Comparison of ENCODE assay signal across 8 cellular contexts in genomic region chr10:75408512-75408881, GRCh38.
A peak's percentile ranks its signal among the peaks of the same experiment; 100 is the strongest.
DNase-seq lines count a peak whose midpoint lies in the region; ATAC-seq, FAIRE-seq and TF ChIP-seq lines count a peak whose summit lies in the region.

No MANE protein-coding gene starts in this region.

- no peak for TF ChIP-seq CTCF in HL-60 (IDR thresholded peaks at IDR 0.05; ENCODE audit: insufficient read depth, low read length)
- no peak for TF ChIP-seq CTCF in coronary artery (IDR thresholded peaks at IDR 0.05)

- no peak for FAIRE-seq in urothelium cell line (lab: Jason Lieb, UNC)

- H3K9ac ChIP-seq in muscle layer of colon (ENCODE audit: low read length) = no peak overlapping the region

- peaks cover 5% of the 10 kb centered on the region for H3K4me1 ChIP-seq in muscle layer of colon (ENCODE audit: insufficient read depth, low read length)

- H3K27ac ChIP-seq in HL-60 (replicated peaks) = peak overlapping the region; percentile 74; the same call in 1 of the 2 replicates
- H3K27ac ChIP-seq in coronary artery = peak overlapping the region; percentile 67 to 88
- H3K27ac ChIP-seq in muscle layer of colon (ENCODE audit: low read depth, low read length) = peak overlapping the region; percentile 83

- no peak for ATAC-seq in GM21367 (IDR thresholded peaks at IDR 0.05; ENCODE audit: unreplicated experiment)

- H3K27me3 ChIP-seq in HL-60 (ENCODE audit: insufficient read depth, poor library complexity, severe bottlenecking) = no peaks in the 10 kb centered on the region
- H3K27me3 ChIP-seq in muscle layer of colon (ENCODE audit: control insufficient read depth in 1 of 2, insufficient read depth in 2 of 2, low read length in 2 of 2) = no peaks in the 10 kb centered on the region

- DNase-seq in 8988T (peak; percentile 77), HL-60 (ENCODE audit: low read depth in 1 of 2, low spot score in 1 of 2) (no peak), coronary artery (ENCODE audit: low spot score) (no peak), anterior cingulate cortex (lab: John Stamatoyannopoulos, UW) (no peak), NCI-H1417 treated with DMSO at 0.1 percent for 48 hours (lab: John Stamatoyannopoulos, UW) (no peak), urothelium cell line (ENCODE audit: low spot score) (no peak)

- no peaks in the 10 kb centered on the region for H3K9me3 ChIP-seq in muscle layer of colon (ENCODE audit: low read length)

- H3K4me3 ChIP-seq in HL-60 (replicated peaks; ENCODE audit: insufficient read depth, low read length) (peak overlapping the region; percentile 92), coronary artery (peak overlapping the region; percentile 71), muscle layer of colon (ENCODE audit: low read depth in 1 of 2, low read length in 2 of 2) (peak overlapping the region; percentile 73 to 86)

- H3K36me3 ChIP-seq in muscle layer of colon (ENCODE audit: insufficient read depth, low read length) = no peaks in the 10 kb centered on the region
